8 cellular contexts compared by ENCODE assay signal in genomic region chr10:73810735-73811465, GRCh38. TPM values are rescaled to one million over a fixed set of nuclear protein-coding genes. Genes with fewer than 3 reads are reported as not detected.
DNase-seq lines count a peak whose midpoint lies in the region; ATAC-seq and TF ChIP-seq lines count a peak whose summit lies in the region.

No MANE protein-coding gene starts in this region.

- H3F3A ChIP-seq in GM23248 (ENCODE audit: insufficient read depth) (peaks cover 6% of the 10 kb centered on the region), Loucy (ENCODE audit: low read depth) (peaks cover 12% of the 10 kb centered on the region; the same call in 1 of the 2 replicates)

- H3K9me3 ChIP-seq in GM23248 (ENCODE audit: low read depth) (no peaks in the 10 kb centered on the region), Loucy (ENCODE audit: insufficient read depth, low read depth, low read length) (no peaks in the 10 kb centered on the region), ovary (no peaks in the 10 kb centered on the region), upper lobe of right lung (no peaks in the 10 kb centered on the region)

- DNase-seq in GM03348 (ENCODE audit: low spot score): peak; percentile 64
- peak; percentile 60 for DNase-seq in GM23248
- peak; percentile 44 for DNase-seq in activated T-cell treated with anti-CD3 and anti-CD28 coated beads, Interleukin-2, amount 50 U/mL, for 4 hours
- DNase-seq in fibroblast of peridontal ligament (ENCODE audit: extremely low read depth): peak; percentile 28
- peak in 3 of 5 donors; percentile 55 to 58 (median 56) for DNase-seq in ovary
- DNase-seq in upper lobe of right lung: peak; percentile 83
- no peak for DNase-seq in NCI-H345 treated with DMSO at 0.1 percent for 48 hours (lab: John Stamatoyannopoulos, UW; ENCODE audit: unreplicated experiment)

- H3K4me1 Mint-ChIP-seq in activated T-cell treated with anti-CD3 and anti-CD28 coated beads, Interleukin-2, amount 50 U/mL, for 4 hours (ENCODE audit: low read depth): peaks cover 43% of the 10 kb centered on the region

- H3K9me2 ChIP-seq in GM23248 (ENCODE audit: insufficient read depth) (no peaks in the 10 kb centered on the region), Loucy (replicated peaks; ENCODE audit: low read depth, low read length) (no peaks in the 10 kb centered on the region)

- H3K4me2 ChIP-seq in GM23248 (ENCODE audit: unreplicated experiment): peak overlapping the region; percentile 89
- peak overlapping the region; percentile 68 for H3K4me2 ChIP-seq in Loucy (ENCODE audit: low read depth, low read length, poor library complexity, severe bottlenecking)

- no peak for TF ChIP-seq EP300 in ovary (IDR thresholded peaks at IDR 0.05)

- TF ChIP-seq CTCF in Loucy (conservative IDR thresholded peaks at IDR 0.05; ENCODE audit: low read length) (no peak), ovary (IDR thresholded peaks at IDR 0.05) (no peak), upper lobe of right lung (IDR thresholded peaks at IDR 0.05) (no peak)

- peaks cover 19% of the 10 kb centered on the region; the same call in 1 of the 2 replicates for H3K36me3 ChIP-seq in GM23248 (ENCODE audit: low read depth)
- H3K36me3 ChIP-seq in Loucy (ENCODE audit: insufficient read depth, low read length): peaks cover 39% of the 10 kb centered on the region; the same call in 1 of the 2 replicates
- H3K36me3 ChIP-seq in ovary: no peaks in the 10 kb centered on the region
- H3K36me3 ChIP-seq in upper lobe of right lung: peaks cover 45% of the 10 kb centered on the region

- H3K27me3 ChIP-seq in GM23248 (replicated peaks; ENCODE audit: insufficient read depth) (no peaks in the 10 kb centered on the region), Loucy (ENCODE audit: insufficient read depth, low read length, poor library complexity, severe bottlenecking) (no peaks in the 10 kb centered on the region), ovary (no peaks in the 10 kb centered on the region), upper lobe of right lung (no peaks in the 10 kb centered on the region)

- peaks cover 39% of the 10 kb centered on the region for H3K36me3 Mint-ChIP-seq in activated T-cell treated with anti-CD3 and anti-CD28 coated beads, Interleukin-2, amount 50 U/mL, for 4 hours (ENCODE audit: insufficient read depth)

- H3K9me3 Mint-ChIP-seq in activated T-cell treated with anti-CD3 and anti-CD28 coated beads, Interleukin-2, amount 50 U/mL, for 4 hours: no peaks in the 10 kb centered on the region

- peak; percentile 37 to 38 for ATAC-seq in activated T-cell treated with anti-CD3 and anti-CD28 coated beads, Interleukin-2, amount 50 U/mL, for 4 hours
- peak; percentile 27 for ATAC-seq in upper lobe of right lung

- H3K4me3 ChIP-seq in GM23248 (peak overlapping the region; percentile 82), Loucy (ENCODE audit: low read length, poor library complexity, severe bottlenecking) (peak overlapping the region; percentile 91), ovary (peak overlapping the region; percentile 90), upper lobe of right lung (peak overlapping the region; percentile 86)

- H3K79me2 ChIP-seq in GM23248 (ENCODE audit: insufficient read depth) (peaks cover 40% of the 10 kb centered on the region), Loucy (ENCODE audit: insufficient read depth, low read length) (peaks cover 26% of the 10 kb centered on the region; the same call in 1 of the 2 replicates)

- H3K4me3 Mint-ChIP-seq in activated T-cell treated with anti-CD3 and anti-CD28 coated beads, Interleukin-2, amount 50 U/mL, for 4 hours: peak overlapping the region; percentile 86

- H2AFZ ChIP-seq in GM23248 (peak overlapping the region; percentile 47; the same call in 1 of the 2 replicates), Loucy (ENCODE audit: low read length) (peak overlapping the region; percentile 73; the same call in 1 of the 2 replicates)

- H3K27ac ChIP-seq in GM23248: peak overlapping the region; percentile 69
- peak overlapping the region; percentile 65 to 76 for H3K27ac ChIP-seq in ovary
- H3K27ac ChIP-seq in upper lobe of right lung: peak overlapping the region; percentile 95

- H3K27me3 Mint-ChIP-seq in activated T-cell treated with anti-CD3 and anti-CD28 coated beads, Interleukin-2, amount 50 U/mL, for 4 hours (ENCODE audit: low read depth): no peaks in the 10 kb centered on the region

- H4K20me1 ChIP-seq in GM23248 (ENCODE audit: insufficient read depth): no peaks in the 10 kb centered on the region
- peaks cover 10% of the 10 kb centered on the region for H4K20me1 ChIP-seq in Loucy (ENCODE audit: insufficient read depth, low read length, poor library complexity, severe bottlenecking)

- H3K9ac ChIP-seq in GM23248 (peak overlapping the region; percentile 83), Loucy (ENCODE audit: low read depth, low read length, poor library complexity, severe bottlenecking) (peak overlapping the region; percentile 88)

- peaks cover 19% of the 10 kb centered on the region for H3K4me1 ChIP-seq in GM23248 (ENCODE audit: insufficient read depth)
- peaks cover 25% of the 10 kb centered on the region for H3K4me1 ChIP-seq in Loucy (ENCODE audit: insufficient read depth, low read length, poor library complexity, severe bottlenecking)
- no peaks in the 10 kb centered on the region for H3K4me1 ChIP-seq in ovary (ENCODE audit: insufficient read depth)
- H3K4me1 ChIP-seq in upper lobe of right lung: peaks cover 13% of the 10 kb centered on the region

- in situ Hi-C loops in GM23248 (cut with MboI): no loop called here

- WGBS in GM23248 (ENCODE audit: low coverage in 1 of 2, low lambda C conversion rate in 2 of 2, missing lambda C conversion rate in 2 of 2), 2 experiments: 2 to 3% methylated on average over 28 to 55 of the region's 63 CpGs
- WGBS in ovary, 3 donors: 0 to 1% (median 1%) methylated on average over 34 to 63 of the region's 63 CpGs

- no peak for TF ChIP-seq POLR2A in ovary (IDR thresholded peaks at IDR 0.05)

- intact Hi-C loops in ovary (cut with DNase I): no loop called here
- intact Hi-C loops in upper lobe of right lung (cut with DNase I): no loop called here

RNA-seq across cellular contexts. Expression of gene NDST2, which starts 0.5 kb away (rescaled TPM):
- total RNA-seq in GM23248 (2014; rRNA removed; shearing (Covaris generic)): 26.8 and 50.0 TPM in 2 replicates
- 27.4 and 30.9 TPM in 2 replicates for polyA plus RNA-seq in GM23248 (2016; fragmentation: Nextera tagmentation; extraction: Ambion mirVana)
- total RNA-seq in activated T-cell treated with anti-CD3 and anti-CD28 coated beads, Interleukin-2, amount 50 U/mL, for 4 hours: 10 to 100 TPM; 51.1 to 67.1 (median 58.7) TPM
- 10 to 100 TPM; 24.4 to 37.5 (median 30.5) TPM for total RNA-seq in ovary
- 10 to 100 TPM; 16.7 to 17.0 TPM for polyA plus RNA-seq in ovary
- 35.0 TPM for total RNA-seq in upper lobe of right lung

RNA-seq across cellular contexts. Expression of gene ZSWIM8, which starts 25.5 kb away (rescaled TPM):
- total RNA-seq in GM23248 (2014; rRNA removed; shearing (Covaris generic)): 44.4 and 61.5 TPM in 2 replicates
- 24.3 and 25.5 TPM in 2 replicates for polyA plus RNA-seq in GM23248 (2016; fragmentation: Nextera tagmentation; extraction: Ambion mirVana)
- total RNA-seq in activated T-cell treated with anti-CD3 and anti-CD28 coated beads, Interleukin-2, amount 50 U/mL, for 4 hours: 10 to 100 TPM; 31.3 to 41.2 (median 40.5) TPM
- 10 to 100 TPM; 56.1 to 90.7 (median 69.3) TPM for total RNA-seq in ovary
- 10 to 100 TPM; 42.7 to 80.9 TPM for polyA plus RNA-seq in ovary
- total RNA-seq in upper lobe of right lung: 117 TPM

RNA-seq across cellular contexts. Expression of gene CHCHD1, which starts 29.1 kb away (rescaled TPM):
- total RNA-seq in GM23248 (2014; rRNA removed; shearing (Covaris generic)): 23.1 and 26.9 TPM in 2 replicates
- polyA plus RNA-seq in GM23248 (2016; fragmentation: Nextera tagmentation; extraction: Ambion mirVana): 66.3 and 73.0 TPM in 2 replicates
- 10 to 100 TPM; 34.7 to 35.9 (median 35.9) TPM for total RNA-seq in activated T-cell treated with anti-CD3 and anti-CD28 coated beads, Interleukin-2, amount 50 U/mL, for 4 hours
- 10 to 100 TPM; 12.5 to 33.4 (median 16.9) TPM for total RNA-seq in ovary
- polyA plus RNA-seq in ovary: 10 to 100 TPM; 26.3 to 30.6 TPM
- total RNA-seq in upper lobe of right lung: 19.4 TPM
